In the genomic region with DNA sequence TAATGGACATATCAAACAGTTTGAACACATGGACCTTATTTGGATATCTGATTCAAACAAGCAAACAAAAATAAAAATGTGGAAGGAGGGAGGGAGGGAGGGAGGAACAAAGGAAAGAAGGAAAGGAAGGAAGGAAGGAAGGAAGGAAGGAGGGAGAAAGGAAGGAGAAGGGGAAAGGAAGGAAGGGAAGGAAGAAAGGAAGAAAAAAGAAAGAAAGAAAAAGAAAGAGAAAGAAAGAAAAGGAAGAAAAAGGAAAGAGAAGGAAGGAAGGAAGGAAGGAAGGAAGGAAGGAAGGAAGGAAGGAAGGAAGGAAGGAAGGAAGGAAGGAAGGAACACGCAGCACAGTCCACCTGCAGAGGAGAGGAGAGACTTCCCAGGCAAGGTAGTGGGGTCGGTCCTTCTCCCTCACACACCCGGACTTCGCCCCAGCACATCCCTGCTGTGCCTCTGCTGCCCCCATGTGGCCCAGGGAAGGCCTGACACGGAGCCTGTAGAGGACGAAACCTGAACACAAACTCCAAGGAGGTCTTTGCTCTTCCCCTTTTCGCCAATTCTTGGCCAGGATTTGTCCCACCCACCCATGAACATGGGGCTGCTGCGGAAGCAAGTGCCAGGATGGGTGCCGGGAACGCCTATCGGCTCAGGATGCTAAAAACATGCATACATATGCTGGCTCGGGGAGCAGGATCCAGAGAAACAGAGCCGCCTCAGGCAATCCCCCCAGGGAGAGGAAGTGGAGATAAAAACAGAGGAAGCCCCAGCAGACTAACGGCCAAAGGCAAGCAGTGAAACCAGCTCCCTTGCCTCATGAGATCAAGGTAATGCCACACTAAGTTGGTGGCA, we compare ENCODE assay signal across 8 cellular contexts. TPM values are rescaled to one million over a fixed set of nuclear protein-coding genes. Genes with fewer than 3 reads are reported as not detected.
DNase-seq lines count a peak whose midpoint lies in the region; ATAC-seq, FAIRE-seq and TF ChIP-seq lines count a peak whose summit lies in the region.

No MANE protein-coding gene starts in this region.

- H2AK5ac ChIP-seq in neuronal stem cell (ENCODE audit: low read depth, low read length): no peak overlapping the region

- no peak overlapping the region for H2BK12ac ChIP-seq in neuronal stem cell (ENCODE audit: low read length)

- H3K4ac ChIP-seq in neuronal stem cell (ENCODE audit: low read length): no peak overlapping the region

- no peak for TF ChIP-seq EP300 in Ishikawa (IDR thresholded peaks at IDR 0.05; ENCODE audit: borderline replicate concordance)

- peak overlapping the region; percentile 37 for H3K27ac Mint-ChIP-seq in activated T-helper 1 cell treated with anti-CD3 and anti-CD28 coated beads, Interleukin-12 subunit alpha, Interleukin-12 subunit beta, Interleukin-2, Interleukin-4 antibody, amounts not matched to agents 30 ng/mL and 10 ng/mL and 1 ng/mL, durations not matched to agents 14 hours and 24 hours and 36 hours
- H3K27ac Mint-ChIP-seq in stimulated activated naive CD8-positive, alpha-beta T cell treated with anti-CD3 and anti-CD28 coated beads, Interleukin-15, amount 100 ng/mL, for 72 hours: peak overlapping the region; percentile 93 to 96

- H3K27me3 ChIP-seq in neuronal stem cell (ENCODE audit: control insufficient read depth in 3 of 3, insufficient read depth in 3 of 3, low read depth in 1 of 3, low read length in 3 of 3): no peaks in the 10 kb centered on the region

- peak overlapping the region; percentile 21 for H3K23ac ChIP-seq in neuronal stem cell (ENCODE audit: low read depth, low read length, poor library complexity)

- peaks cover 20 to 72% of the 10 kb centered on the region in 2 donors for H3K36me3 ChIP-seq in neuronal stem cell (replicated peaks in 1 of 2; ENCODE audit: control insufficient read depth in 2 of 2, insufficient read depth in 2 of 2, low read length in 2 of 2)

- TF ChIP-seq RAD21 in Ishikawa (IDR thresholded peaks at IDR 0.05; ENCODE audit: low read depth): peak; percentile 85

- H2BK15ac ChIP-seq in neuronal stem cell (ENCODE audit: low read length): peak overlapping the region; percentile 38

- peak overlapping the region; percentile 76 for H3K14ac ChIP-seq in neuronal stem cell (ENCODE audit: low read length)

- peaks cover 30% of the 10 kb centered on the region for H3K36me3 Mint-ChIP-seq in activated T-helper 1 cell treated with anti-CD3 and anti-CD28 coated beads, Interleukin-12 subunit alpha, Interleukin-12 subunit beta, Interleukin-2, Interleukin-4 antibody, amounts not matched to agents 30 ng/mL and 10 ng/mL and 1 ng/mL, durations not matched to agents 14 hours and 24 hours and 36 hours (ENCODE audit: low read depth)

- DNase-seq in DMS53 treated with DMSO at 0.1 percent for 48 hours (lab: John Stamatoyannopoulos, UW; ENCODE audit: unreplicated experiment) (peak; percentile 67), RCC 7860 (ENCODE audit: low spot score) (peak; percentile 68), fibroblast of the conjunctiva (ENCODE audit: low read depth) (peak; percentile 67), neuronal stem cell (ENCODE audit: low spot score) (peak; percentile 72)
- peak; percentile 62 for DNase-seq in activated T-helper 1 cell treated with anti-CD3 and anti-CD28 coated beads, Interleukin-12 subunit alpha, Interleukin-12 subunit beta, Interleukin-2, Interleukin-4 antibody, amounts not matched to agents 30 ng/mL and 10 ng/mL and 1 ng/mL, durations not matched to agents 14 hours and 24 hours and 36 hours (ENCODE audit: low spot score)
- DNase-seq in stimulated activated naive CD8-positive, alpha-beta T cell treated with anti-CD3 and anti-CD28 coated beads, Interleukin-15, amount 100 ng/mL, for 72 hours: peak; percentile 80 to 87

- H3K27ac ChIP-seq in neuronal stem cell (replicated peaks; ENCODE audit: low read length): peak overlapping the region; percentile 20

- no peaks in the 10 kb centered on the region for H3K9me3 Mint-ChIP-seq in activated T-helper 1 cell treated with anti-CD3 and anti-CD28 coated beads, Interleukin-12 subunit alpha, Interleukin-12 subunit beta, Interleukin-2, Interleukin-4 antibody, amounts not matched to agents 30 ng/mL and 10 ng/mL and 1 ng/mL, durations not matched to agents 14 hours and 24 hours and 36 hours
- no peaks in the 10 kb centered on the region for H3K9me3 Mint-ChIP-seq in stimulated activated naive CD8-positive, alpha-beta T cell treated with anti-CD3 and anti-CD28 coated beads, Interleukin-15, amount 100 ng/mL, for 72 hours

- H2AFZ ChIP-seq in neuronal stem cell (ENCODE audit: low read length): peak overlapping the region; percentile 74

- WGBS in neuronal stem cell (ENCODE audit: extremely low coverage in 2 of 2, insufficient read length in 2 of 2, insufficient replicate concordance in 1 of 2), 2 donors: no CpG with 5 or more reads among the region's 14 CpGs

- no peaks in the 10 kb centered on the region for H3K79me1 ChIP-seq in neuronal stem cell (ENCODE audit: low read depth, low read length)

- peaks cover 47% of the 10 kb centered on the region for H3K4me1 Mint-ChIP-seq in activated T-helper 1 cell treated with anti-CD3 and anti-CD28 coated beads, Interleukin-12 subunit alpha, Interleukin-12 subunit beta, Interleukin-2, Interleukin-4 antibody, amounts not matched to agents 30 ng/mL and 10 ng/mL and 1 ng/mL, durations not matched to agents 14 hours and 24 hours and 36 hours (ENCODE audit: low read depth)
- peaks cover 48% of the 10 kb centered on the region for H3K4me1 Mint-ChIP-seq in stimulated activated naive CD8-positive, alpha-beta T cell treated with anti-CD3 and anti-CD28 coated beads, Interleukin-15, amount 100 ng/mL, for 72 hours

- intact Hi-C loops in activated T-helper 1 cell treated with anti-CD3 and anti-CD28 coated beads, Interleukin-12 subunit alpha, Interleukin-12 subunit beta, Interleukin-2, Interleukin-4 antibody, amounts not matched to agents 30 ng/mL and 10 ng/mL and 1 ng/mL, durations not matched to agents 14 hours and 24 hours and 36 hours (cut with micrococcal nuclease): loop anchor here (1.0 to 5.0 kb wide), 4 partner anchors 83 to 1917 kb away; no protein-coding TSS in a partner anchor

- no peak overlapping the region for H4K8ac ChIP-seq in neuronal stem cell (ENCODE audit: low read depth, low read length)

- H2BK5ac ChIP-seq in neuronal stem cell (ENCODE audit: low read length): no peak overlapping the region

- H3K4me1 ChIP-seq in neuronal stem cell (ENCODE audit: control insufficient read depth in 2 of 2, insufficient read depth in 1 of 2, low read depth in 1 of 2, low read length in 2 of 2): peaks cover 0 to 2% of the 10 kb centered on the region in 2 donors

- H3K9ac ChIP-seq in neuronal stem cell (ENCODE audit: low read depth, low read length, poor library complexity): peak overlapping the region; percentile 67

- peaks cover 0 to 2% of the 10 kb centered on the region in 2 donors for H3K9me3 ChIP-seq in neuronal stem cell (replicated peaks in 1 of 2; ENCODE audit: control insufficient read depth in 2 of 2, insufficient read depth in 1 of 2, low read depth in 1 of 2, low read length in 2 of 2)

- H3K4me3 Mint-ChIP-seq in activated T-helper 1 cell treated with anti-CD3 and anti-CD28 coated beads, Interleukin-12 subunit alpha, Interleukin-12 subunit beta, Interleukin-2, Interleukin-4 antibody, amounts not matched to agents 30 ng/mL and 10 ng/mL and 1 ng/mL, durations not matched to agents 14 hours and 24 hours and 36 hours: peak overlapping the region; percentile 8
- H3K4me3 Mint-ChIP-seq in stimulated activated naive CD8-positive, alpha-beta T cell treated with anti-CD3 and anti-CD28 coated beads, Interleukin-15, amount 100 ng/mL, for 72 hours: peak overlapping the region; percentile 71 to 76

- H3K18ac ChIP-seq in neuronal stem cell (ENCODE audit: low read length): peak overlapping the region; percentile 58

- no peak overlapping the region for H2BK120ac ChIP-seq in neuronal stem cell (ENCODE audit: low read depth, low read length)

- FAIRE-seq in RCC 7860 (lab: Jason Lieb, UNC): no peak

- no peak overlapping the region for H3K4me2 ChIP-seq in neuronal stem cell (ENCODE audit: insufficient read depth, low read length, poor library complexity, severe bottlenecking)

- ATAC-seq in GM21717 (IDR thresholded peaks at IDR 0.05; ENCODE audit: unreplicated experiment): peak; percentile 64
- ATAC-seq in stimulated activated naive CD8-positive, alpha-beta T cell treated with anti-CD3 and anti-CD28 coated beads, Interleukin-15, amount 100 ng/mL, for 72 hours: peak; percentile 66

- H3K27me3 Mint-ChIP-seq in activated T-helper 1 cell treated with anti-CD3 and anti-CD28 coated beads, Interleukin-12 subunit alpha, Interleukin-12 subunit beta, Interleukin-2, Interleukin-4 antibody, amounts not matched to agents 30 ng/mL and 10 ng/mL and 1 ng/mL, durations not matched to agents 14 hours and 24 hours and 36 hours (ENCODE audit: insufficient read depth): no peaks in the 10 kb centered on the region
- H3K27me3 Mint-ChIP-seq in stimulated activated naive CD8-positive, alpha-beta T cell treated with anti-CD3 and anti-CD28 coated beads, Interleukin-15, amount 100 ng/mL, for 72 hours: no peaks in the 10 kb centered on the region

- no peak overlapping the region for H3K4me3 ChIP-seq in neuronal stem cell (ENCODE audit: low read length in 2 of 2)

- H4K91ac ChIP-seq in neuronal stem cell (ENCODE audit: low read depth, low read length, poor library complexity): no peak overlapping the region

TF ChIP-seq in Ishikawa, 13 proteins besides CTCF, POLR2A, EP300 and RAD21:
- TF ChIP-seq NFIC (IDR thresholded peaks at IDR 0.05) (no peak), ZBTB7A (IDR thresholded peaks at IDR 0.05; ENCODE audit: low read depth) (no peak), FOXM1 (IDR thresholded peaks at IDR 0.05; ENCODE audit: borderline replicate concordance, low read depth) (no peak), MAX (IDR thresholded peaks at IDR 0.05) (no peak), CREB1 (IDR thresholded peaks at IDR 0.05; ENCODE audit: low read depth) (no peak), YY1 (IDR thresholded peaks at IDR 0.05; ENCODE audit: low read depth) (no peak), TAF1 (IDR thresholded peaks at IDR 0.05; ENCODE audit: low read depth) (no peak)
TF ChIP-seq in Ishikawa: peak in this region for 0.

RNA-seq across cellular contexts. Expression of gene DGKI, which starts 52.3 kb away (rescaled TPM):
- total RNA-seq in activated T-helper 1 cell treated with anti-CD3 and anti-CD28 coated beads, Interleukin-12 subunit alpha, Interleukin-12 subunit beta, Interleukin-2, Interleukin-4 antibody, amounts not matched to agents 30 ng/mL and 10 ng/mL and 1 ng/mL, durations not matched to agents 14 hours and 24 hours and 36 hours: 27.3 and 30.2 TPM in 2 replicates
- polyA plus RNA-seq in neuronal stem cell (2013, experiment 1 of 2): 2.1 TPM
- 2.3 TPM for polyA plus RNA-seq in neuronal stem cell (2013, experiment 2 of 2)
